ENCODE assay signal across 8 cellular contexts in genomic region chr6:116461563-116462507, GRCh38. TPM values are rescaled to one million over a fixed set of nuclear protein-coding genes. Genes with fewer than 3 reads are reported as not detected.
DNase-seq lines count a peak whose midpoint lies in the region; TF ChIP-seq lines count a peak whose summit lies in the region.

No MANE protein-coding gene starts in this region.

- H3K4me2 ChIP-seq in mesendoderm (ENCODE audit: low read length), result peak overlapping the region; percentile 58

- no peak overlapping the region for H4K8ac ChIP-seq in mesendoderm (ENCODE audit: low read depth, low read length)

- H3K9ac ChIP-seq in mesendoderm (ENCODE audit: low read length), result peak overlapping the region; percentile 31

- H3K36me3 ChIP-seq in effector memory CD4-positive, alpha-beta T cell (ENCODE audit: control insufficient read depth, insufficient read depth, low read length), result no peaks in the 10 kb centered on the region
- no peaks in the 10 kb centered on the region for H3K36me3 ChIP-seq in mesendoderm (ENCODE audit: control insufficient read depth, insufficient read depth, low read length)

- no peak overlapping the region for H2BK120ac ChIP-seq in mesendoderm (ENCODE audit: low read depth, low read length)

- no peaks in the 10 kb centered on the region for H3K9me3 ChIP-seq in effector memory CD4-positive, alpha-beta T cell (ENCODE audit: control insufficient read depth, low read length)

- H2BK15ac ChIP-seq in mesendoderm (replicated peaks; ENCODE audit: low read depth), result no peak overlapping the region

- H3K79me2 ChIP-seq in mesendoderm (ENCODE audit: control insufficient read depth, insufficient read depth, low read length), result no peaks in the 10 kb centered on the region

- no CpG with 5 or more reads among the region's 81 CpGs for whole genome bisulfite sequencing in mesendoderm (ENCODE audit: extremely low coverage, insufficient coverage, low lambda C conversion rate)

- no peak overlapping the region for H2BK5ac ChIP-seq in mesendoderm (ENCODE audit: low read length)

- peak overlapping the region; percentile 61 for H3K56ac ChIP-seq in mesendoderm (ENCODE audit: low read length)

- H3K23ac ChIP-seq in mesendoderm (ENCODE audit: low read length), result peak overlapping the region; percentile 4

- no peak overlapping the region for H2AK5ac ChIP-seq in mesendoderm (ENCODE audit: low read length)

- H3K79me1 ChIP-seq in mesendoderm (ENCODE audit: low read length), result no peaks in the 10 kb centered on the region

- TF ChIP-seq CTCF in GM20000 (IDR thresholded peaks at IDR 0.05; ENCODE audit: extremely low read depth, missing control alignments), result no peak

- H4K5ac ChIP-seq in mesendoderm (ENCODE audit: low read length), result no peak overlapping the region

- no peak overlapping the region for H3K4ac ChIP-seq in mesendoderm (ENCODE audit: low read depth, low read length)

- H3K27me3 ChIP-seq in effector memory CD4-positive, alpha-beta T cell (replicated peaks; ENCODE audit: control insufficient read depth, insufficient read depth, low read length, poor library complexity, severe bottlenecking), result no peaks in the 10 kb centered on the region
- peaks cover 7% of the 10 kb centered on the region for H3K27me3 ChIP-seq in mesendoderm (ENCODE audit: insufficient read depth, low read length, poor library complexity)

- no peak overlapping the region for H3K27ac ChIP-seq in effector memory CD4-positive, alpha-beta T cell (ENCODE audit: insufficient read depth, low read length, poor library complexity, severe bottlenecking)
- no peak overlapping the region for H3K27ac ChIP-seq in mesendoderm (ENCODE audit: low read depth, low read length)

- H3K18ac ChIP-seq in mesendoderm (ENCODE audit: low read length), result no peak overlapping the region

- H3K4me3 ChIP-seq in effector memory CD4-positive, alpha-beta T cell (ENCODE audit: insufficient read depth, low read depth, low read length, poor library complexity, severe bottlenecking), result peak overlapping the region; percentile 52
- H3K4me3 ChIP-seq in mesendoderm (ENCODE audit: low read length), result peak overlapping the region; percentile 4

- no peaks in the 10 kb centered on the region for H3K4me1 ChIP-seq in effector memory CD4-positive, alpha-beta T cell (ENCODE audit: control insufficient read depth, insufficient read depth, low read length, poor library complexity, severe bottlenecking)
- H3K4me1 ChIP-seq in mesendoderm (ENCODE audit: control insufficient read depth, low read depth, low read length), result no peaks in the 10 kb centered on the region

- DNase-seq in DMS153 (lab: John Stamatoyannopoulos, UW) (peak; percentile 11), GM20000 (ENCODE audit: low spot score) (peak; percentile 78), HPDE6-E6E7 (ENCODE audit: extremely low spot score) (peak; percentile 34), mesendoderm (peak; percentile 90), H4 (ENCODE audit: low spot score) (no peak)
- DNase-seq in activated CD4-positive, CD25-positive, alpha-beta regulatory T cell treated with anti-CD3 and anti-CD28 coated beads, Interleukin-2, amount 50 U/mL, for 72 hours, result peak; percentile 60
- DNase-seq in effector memory CD4-positive, alpha-beta T cell, result peak in 2 of 3 donors; percentile 10 to 15
- peak; percentile 26 to 44 for DNase-seq in stimulated activated CD8-positive, alpha-beta memory T cell treated with anti-CD3 and anti-CD28 coated beads, Interleukin-2, amount 100 ng/mL, for 48 hours (ENCODE audit: low read depth in 2 of 2)

RNA-seq across cellular contexts. Expression of gene CALHM6, which starts 0.7 kb away (rescaled TPM):
- 2.0 TPM for polyA plus RNA-seq in mesendoderm (2013, experiment 1 of 2)
- 1.8 TPM for polyA plus RNA-seq in mesendoderm (2013, experiment 2 of 2)
- 0.91 TPM in 1 of 2 replicates, not detected in the other for total RNA-seq in H4 (2014; rRNA removed; shearing (Covaris generic))

RNA-seq across cellular contexts. Expression of gene CALHM5, which starts 49.6 kb away (rescaled TPM):
- polyA plus RNA-seq in mesendoderm (2013, experiment 1 of 2), result 0.24 TPM
- polyA plus RNA-seq in mesendoderm (2013, experiment 2 of 2), result 0.25 TPM
- total RNA-seq in H4 (2014; rRNA removed; shearing (Covaris generic)), result 7.1 and 8.7 TPM in 2 replicates
